In genomic region chr16:77289331-77289809, GRCh38 we compare ENCODE assay signal across 9 cellular contexts.
DNase-seq lines count a peak whose midpoint lies in the region; ATAC-seq, FAIRE-seq and TF ChIP-seq lines count a peak whose summit lies in the region.
"Had no signal": no experiment of that assay in that cellular context is flagged by ENCODE, and none has a peak within 500 bp of the region (broad histone marks: within the 10 kb centered on the region; RNA-seq: fewer than 3 reads in every experiment).

No MANE protein-coding gene starts in this region.

- H3K27me3 ChIP-seq in smooth muscle cell (ENCODE audit: low read depth): no peaks in the 10 kb centered on the region
- H3K27me3 ChIP-seq: right lobe of liver had no signal

- H3K27me3 Mint-ChIP-seq in T-helper 2 cell treated with Interferon-gamma antibody and Interleukin-4, amounts not matched to agents 5 μg/mL and 100 μg/mL, for 36 hours (ENCODE audit: low read depth): no peaks in the 10 kb centered on the region

- H3K4me3 ChIP-seq in foreskin fibroblast (ENCODE audit: low read depth in 1 of 2, low read length in 2 of 2): no peak overlapping the region
- H3K4me3 ChIP-seq in smooth muscle cell: no peak overlapping the region
- H3K4me3 ChIP-seq: right lobe of liver had no signal

- no peak overlapping the region for H2AFZ ChIP-seq in smooth muscle cell (ENCODE audit: low read depth)

- no peak for DNase-seq in H54 (ENCODE audit: insufficient read length, low spot score)
- DNase-seq in SK-N-DZ (ENCODE audit: low spot score): peak; percentile 97
- DNase-seq in foreskin fibroblast: peak; percentile 49 to 90
- DNase-seq in smooth muscle cell (lab: John Stamatoyannopoulos, UW; ENCODE audit: unreplicated experiment): no peak
- DNase-seq in T-helper 2 cell treated with Interferon-gamma antibody and Interleukin-4, amounts not matched to agents 5 μg/mL and 100 μg/mL, for 36 hours (ENCODE audit: low spot score): no peak
- DNase-seq in stimulated activated naive CD8-positive, alpha-beta T cell treated with anti-CD3 and anti-CD28 coated beads, Interleukin-15, Interleukin-2, amounts not matched to agents 100 U/mL and 50 U/mL, for 24 hours: no peak
- DNase-seq: NCI-H187, right lobe of liver had no signal

- no peak overlapping the region for H3K27ac Mint-ChIP-seq in T-helper 2 cell treated with Interferon-gamma antibody and Interleukin-4, amounts not matched to agents 5 μg/mL and 100 μg/mL, for 36 hours

- H3K9me3 ChIP-seq in smooth muscle cell (replicated peaks; ENCODE audit: low read depth): no peaks in the 10 kb centered on the region
- H3K9me3 ChIP-seq: right lobe of liver had no signal

- H3K9ac ChIP-seq in smooth muscle cell (ENCODE audit: low read depth): peak overlapping the region; percentile 24

- no peak for ATAC-seq in stimulated activated naive CD8-positive, alpha-beta T cell treated with anti-CD3 and anti-CD28 coated beads, Interleukin-15, Interleukin-2, amounts not matched to agents 100 U/mL and 50 U/mL, for 24 hours
- no peak for ATAC-seq in HG03520 (IDR thresholded peaks at IDR 0.05; ENCODE audit: unreplicated experiment)
- ATAC-seq: right lobe of liver had no signal

- H3K9me3 Mint-ChIP-seq in T-helper 2 cell treated with Interferon-gamma antibody and Interleukin-4, amounts not matched to agents 5 μg/mL and 100 μg/mL, for 36 hours: no peaks in the 10 kb centered on the region

- peaks cover 9% of the 10 kb centered on the region for H3K4me1 ChIP-seq in smooth muscle cell (ENCODE audit: low read depth)
- H3K4me1 ChIP-seq: right lobe of liver had no signal

- H3K27ac ChIP-seq in smooth muscle cell (ENCODE audit: low read depth): peak overlapping the region; percentile 86
- H3K27ac ChIP-seq: right lobe of liver had no signal

- WGBS in smooth muscle cell (ENCODE audit: low lambda C conversion rate): 13% methylated on average over 2 of the region's 2 CpGs

- H3K4me3 Mint-ChIP-seq in T-helper 2 cell treated with Interferon-gamma antibody and Interleukin-4, amounts not matched to agents 5 μg/mL and 100 μg/mL, for 36 hours: no peak overlapping the region

- peak overlapping the region; percentile 38 for H3K4me2 ChIP-seq in smooth muscle cell

- no peak for TF ChIP-seq POLR2A in H54 (IDR thresholded peaks at IDR 0.05; ENCODE audit: low read depth, low read length)

- H3K36me3 Mint-ChIP-seq in T-helper 2 cell treated with Interferon-gamma antibody and Interleukin-4, amounts not matched to agents 5 μg/mL and 100 μg/mL, for 36 hours (ENCODE audit: low read depth): no peaks in the 10 kb centered on the region

- peak; percentile 74 for FAIRE-seq in H54 (lab: Jason Lieb, UNC)

- H3K36me3 ChIP-seq in smooth muscle cell (ENCODE audit: low read depth): no peaks in the 10 kb centered on the region
- H3K36me3 ChIP-seq: right lobe of liver had no signal

- no peaks in the 10 kb centered on the region for H3K79me2 ChIP-seq in smooth muscle cell (ENCODE audit: low read depth)

- TF ChIP-seq CTCF in foreskin fibroblast (IDR thresholded peaks at IDR 0.05; ENCODE audit: low read depth, low read length) (no peak), smooth muscle cell (IDR thresholded peaks at IDR 0.05; ENCODE audit: borderline replicate concordance, insufficient read depth, poor library complexity, severe bottlenecking) (no peak)

- no peaks in the 10 kb centered on the region for H4K20me1 ChIP-seq in smooth muscle cell (ENCODE audit: low read depth)

- H3F3A ChIP-seq in smooth muscle cell (ENCODE audit: low read depth): peaks cover 16% of the 10 kb centered on the region

- H3K4me1 Mint-ChIP-seq in T-helper 2 cell treated with Interferon-gamma antibody and Interleukin-4, amounts not matched to agents 5 μg/mL and 100 μg/mL, for 36 hours (ENCODE audit: low read depth): no peaks in the 10 kb centered on the region

Comparison
In these comparisons a context has a peak if more than half of its experiments do, and no peak if none do; other contexts are left out.
1. DNase-seq: peak in SK-N-DZ (single experiment) and foreskin fibroblast (2 of 2); none in H54 (single experiment), smooth muscle cell (single experiment), T-helper 2 cell treated with Interferon-gamma antibody and Interleukin-4, amounts not matched to agents 5 μg/mL and 100 μg/mL, for 36 hours (single experiment) and stimulated activated naive CD8-positive, alpha-beta T cell treated with anti-CD3 and anti-CD28 coated beads, Interleukin-15, Interleukin-2, amounts not matched to agents 100 U/mL and 50 U/mL, for 24 hours (single experiment).